Comparison of ENCODE assay signal across 9 cellular contexts in the genomic region with DNA sequence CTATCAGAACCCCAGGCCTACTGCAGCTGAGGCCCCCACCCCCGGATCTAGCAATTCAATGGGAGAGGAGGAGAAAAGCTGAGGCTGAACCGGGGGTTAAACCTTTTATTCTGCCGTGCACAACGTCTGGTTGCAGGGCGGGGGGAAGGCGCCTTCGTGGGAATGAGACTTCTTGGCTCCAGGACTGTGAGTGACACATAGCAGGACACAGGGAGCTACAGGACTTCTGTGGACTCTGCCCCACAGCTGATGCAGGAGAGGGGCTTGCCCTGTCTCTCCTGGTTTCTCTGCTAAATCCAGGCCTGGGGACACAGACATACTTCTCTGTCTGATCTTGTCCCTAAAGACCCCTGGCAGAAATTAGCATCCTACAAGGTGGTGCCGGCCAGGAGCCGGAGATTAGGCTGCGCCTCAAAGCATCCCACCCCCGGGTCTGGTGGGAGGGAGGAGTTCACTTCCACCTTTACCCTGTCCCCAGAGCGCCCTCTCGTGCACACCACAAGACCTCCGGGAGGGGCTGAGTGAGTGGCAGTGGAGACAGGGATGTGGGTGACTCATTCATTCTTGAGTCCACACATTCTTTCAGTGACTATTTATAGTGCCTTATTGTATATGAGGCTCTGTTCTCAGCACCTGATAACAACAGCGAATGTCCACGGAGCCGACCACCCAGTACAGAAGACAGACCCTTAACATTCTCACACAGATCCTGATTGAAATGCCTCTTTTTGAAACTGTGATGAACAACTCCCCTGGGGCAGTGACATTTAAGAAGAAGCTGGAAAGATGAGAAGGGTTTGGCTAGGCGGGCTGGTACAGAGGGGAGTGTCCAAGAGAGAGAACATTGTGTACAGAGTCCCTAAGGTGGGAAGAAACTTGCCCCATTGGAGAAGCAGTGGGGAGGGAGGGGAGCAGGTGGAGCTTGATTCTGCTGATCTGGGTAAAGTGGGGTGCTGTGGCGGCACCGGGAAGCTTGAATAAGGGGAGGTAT. TPM values are rescaled to one million over a fixed set of nuclear protein-coding genes. Genes with fewer than 3 reads are reported as not detected.
A peak's percentile ranks its signal among the peaks of the same experiment; 100 is the strongest.
DNase-seq lines count a peak whose midpoint lies in the region; ATAC-seq and TF ChIP-seq lines count a peak whose summit lies in the region.
"Had no signal": no experiment of that assay in that cellular context is flagged by ENCODE, and none has a peak within 500 bp of the region (broad histone marks: within the 10 kb centered on the region; RNA-seq: fewer than 3 reads in every experiment).

No MANE protein-coding gene starts in this region.

- intact Hi-C loops in activated CD4-positive, alpha-beta T cell treated with anti-CD3 and anti-CD28 coated beads for 36 hours (cut with DNase I, micrococcal nuclease): no loop called here

- no peaks in the 10 kb centered on the region for H3K79me2 ChIP-seq in KMS-11 (ENCODE audit: insufficient read depth, low read depth)

- POLR2A ChIA-PET in activated CD4-positive, alpha-beta T cell treated with anti-CD3 and anti-CD28 coated beads for 36 hours (lab: Charles Lee): no interaction called here

- no peak overlapping the region for H3K9ac ChIP-seq in KMS-11

- peak; percentile 29; the same call in 1 of the 2 replicates for TF ChIP-seq CTCF in KMS-11 (conservative IDR thresholded peaks at IDR 0.05; ENCODE audit: low read depth, low read length)

- no peak overlapping the region for H2AFZ ChIP-seq in KMS-11 (ENCODE audit: low read depth)

- H4K20me1 ChIP-seq in KMS-11 (ENCODE audit: insufficient read depth): no peaks in the 10 kb centered on the region

- CTCF ChIA-PET in activated CD4-positive, alpha-beta T cell treated with anti-CD3 and anti-CD28 coated beads for 36 hours (lab: Charles Lee): interaction anchor here (0.6 to 2.2 kb wide), 2 partner anchors 9 to 21 kb away, joined by 3 to 7 read pairs; no protein-coding TSS in a partner anchor

- no peaks in the 10 kb centered on the region for H3K4me1 Mint-ChIP-seq in activated CD4-positive, alpha-beta T cell treated with anti-CD3 and anti-CD28 coated beads for 36 hours

- H3K27me3 Mint-ChIP-seq in activated CD4-positive, alpha-beta T cell treated with anti-CD3 and anti-CD28 coated beads for 36 hours: no peaks in the 10 kb centered on the region

- peak; percentile 78 for ATAC-seq in activated CD4-positive, alpha-beta T cell treated with anti-CD3 and anti-CD28 coated beads for 36 hours
- ATAC-seq: body of pancreas had no signal

- H3K4me2 ChIP-seq in KMS-11: no peak overlapping the region

- H3K27ac Mint-ChIP-seq in activated CD4-positive, alpha-beta T cell treated with anti-CD3 and anti-CD28 coated beads for 36 hours: no peak overlapping the region

- H3K36me3 ChIP-seq in KMS-11 (ENCODE audit: insufficient read depth): no peaks in the 10 kb centered on the region

- no peak overlapping the region for H3K27ac ChIP-seq in KMS-11
- H3K27ac ChIP-seq: body of pancreas had no signal

- no peaks in the 10 kb centered on the region for H3K36me3 Mint-ChIP-seq in activated CD4-positive, alpha-beta T cell treated with anti-CD3 and anti-CD28 coated beads for 36 hours (ENCODE audit: low read depth)

- H3K4me3 ChIP-seq in KMS-11 (IDR thresholded peaks at IDR 0.05; ENCODE audit: insufficient read depth, low read depth, low read length): no peak overlapping the region
- H3K4me3 ChIP-seq: body of pancreas had no signal

- H3K4me1 ChIP-seq in KMS-11 (ENCODE audit: low read depth, poor library complexity, severe bottlenecking): peaks cover 10% of the 10 kb centered on the region
- H3K4me1 ChIP-seq: body of pancreas had no signal

- H3K27me3 ChIP-seq in KMS-11 (ENCODE audit: insufficient read depth, low read depth): no peaks in the 10 kb centered on the region
- H3K27me3 ChIP-seq: body of pancreas had no signal

- DNase-seq in activated CD4-positive, alpha-beta T cell treated with anti-CD3 and anti-CD28 coated beads for 36 hours: peak; percentile 56
- no peak for DNase-seq in activated CD4-positive, alpha-beta T cell treated with anti-CD3 and anti-CD28 coated beads, Interleukin-2, amount 50 U/mL, for 4 hours
- peak; percentile 76 for DNase-seq in UCSD-AML1 (lab: John Stamatoyannopoulos, UW; ENCODE audit: unreplicated experiment)
- DNase-seq in globus pallidus (ENCODE audit: low spot score): peak; percentile 20
- DNase-seq in renal cortical epithelial cell (ENCODE audit: low read depth): peak; percentile 92
- no peak for DNase-seq in NCI-H1417 treated with DMSO at 0.1 percent for 48 hours (lab: John Stamatoyannopoulos, UW)
- DNase-seq in NK-92 (lab: John Stamatoyannopoulos, UW; ENCODE audit: unreplicated experiment): no peak

- no peaks in the 10 kb centered on the region for H3K9me3 Mint-ChIP-seq in activated CD4-positive, alpha-beta T cell treated with anti-CD3 and anti-CD28 coated beads for 36 hours (ENCODE audit: low read depth)

- no peak overlapping the region for H3K4me3 Mint-ChIP-seq in activated CD4-positive, alpha-beta T cell treated with anti-CD3 and anti-CD28 coated beads for 36 hours

RNA-seq across cellular contexts. Expression of a gene that starts 38.9 kb away (rescaled TPM):
- total RNA-seq in activated CD4-positive, alpha-beta T cell treated with anti-CD3 and anti-CD28 coated beads for 36 hours: 1 to 10 TPM; 1.4 to 1.6 TPM
- total RNA-seq in renal cortical epithelial cell: 3.6 and 9.5 TPM in 2 replicates

Comparison
In these comparisons a context has a peak if more than half of its experiments do, and no peak if none do; other contexts are left out.
1. DNase-seq: peak in activated CD4-positive, alpha-beta T cell treated with anti-CD3 and anti-CD28 coated beads for 36 hours (single experiment), UCSD-AML1 (single experiment), globus pallidus (single experiment) and renal cortical epithelial cell (single experiment); none in activated CD4-positive, alpha-beta T cell treated with anti-CD3 and anti-CD28 coated beads, Interleukin-2, amount 50 U/mL, for 4 hours (0 of 2), NCI-H1417 treated with DMSO at 0.1 percent for 48 hours (single experiment) and NK-92 (single experiment).